10 cellular contexts compared by ENCODE assay signal in genomic region chr3:192063570-192063969, GRCh38.
A peak's percentile ranks its signal among the peaks of the same experiment; 100 is the strongest.
DNase-seq lines count a peak whose midpoint lies in the region; ATAC-seq and TF ChIP-seq lines count a peak whose summit lies in the region.
"Had no signal": no experiment of that assay in that cellular context is flagged by ENCODE, and none has a peak within 500 bp of the region (broad histone marks: within the 10 kb centered on the region; RNA-seq: fewer than 3 reads in every experiment).

No MANE protein-coding gene starts in this region.

- POLR2A ChIA-PET in HEK293T (lab: Yijun Ruan, JAX) = no interaction called here

- H3K36me3 Mint-ChIP-seq in natural killer cell = no peaks in the 10 kb centered on the region

- TF ChIP-seq CTCF in dorsolateral prefrontal cortex (IDR thresholded peaks at IDR 0.05 in 54 of 56, conservative IDR thresholded peaks at IDR 0.05 in 2 of 56; ENCODE audit: low read depth in 1 of 56, partially characterized antibody in 56 of 56) (no peak), natural killer cell (IDR thresholded peaks at IDR 0.05) (no peak)

- ATAC-seq in GM19324 (IDR thresholded peaks at IDR 0.05; ENCODE audit: low FRiP score, unreplicated experiment) = peak; percentile 97
- peak; percentile 87 for ATAC-seq in HG03103 (IDR thresholded peaks at IDR 0.05; ENCODE audit: low read depth, unreplicated experiment)
- no peak for ATAC-seq in natural killer cell
- ATAC-seq: body of pancreas had no signal

- H3K27ac ChIP-seq in dorsolateral prefrontal cortex = no peak overlapping the region
- H3K27ac ChIP-seq: body of pancreas, KMS-11 had no signal

- no peak overlapping the region for H3K4me3 Mint-ChIP-seq in natural killer cell

- peaks cover 0 to 17% (median 0%) of the 10 kb centered on the region in 45 donors for H3K27me3 ChIP-seq in dorsolateral prefrontal cortex
- H3K27me3 ChIP-seq: body of pancreas had no signal

- H3K4me3 ChIP-seq in dorsolateral prefrontal cortex = peak overlapping the region in 43 of 59 donors; percentile 2 to 55 (median 29)
- H3K4me3 ChIP-seq: body of pancreas had no signal

- intact Hi-C loops in dorsolateral prefrontal cortex (cut with DNase I) = no loop called here
- intact Hi-C loops in natural killer cell (cut with micrococcal nuclease) = no loop called here

- H3K27ac Mint-ChIP-seq in natural killer cell = no peak overlapping the region

- no peaks in the 10 kb centered on the region for H3K4me1 Mint-ChIP-seq in natural killer cell

- H3K9me3 Mint-ChIP-seq in natural killer cell = peaks cover 10 to 19% of the 10 kb centered on the region in 2 donors

- DNase-seq in dorsolateral prefrontal cortex (no peak), retina (peak; percentile 6), natural killer cell (no peak), HEK293T (ENCODE audit: extremely low spot score) (no peak), NCI-H345 treated with DMSO at 0.1 percent for 48 hours (lab: John Stamatoyannopoulos, UW; ENCODE audit: unreplicated experiment) (no peak)
- no peak for DNase-seq in stimulated activated naive CD4-positive, alpha-beta T cell (lab: John Stamatoyannopoulos, UW)

- H3K27me3 Mint-ChIP-seq in natural killer cell (ENCODE audit: low read depth in 2 of 2) = no peaks in the 10 kb centered on the region

- CTCF ChIA-PET in HEK293T (lab: Yijun Ruan, JAX) = no interaction called here

TF ChIP-seq in HEK293T, 16 proteins besides CTCF, POLR2A, EP300 and RAD21:
- TF ChIP-seq ARNT (IDR thresholded peaks at IDR 0.05) (no peak), ZNF384 (IDR thresholded peaks at IDR 0.05) (no peak), ELF4 (IDR thresholded peaks at IDR 0.05) (no peak), SP1 (IDR thresholded peaks at IDR 0.05) (no peak), BHLHE40 (IDR thresholded peaks at IDR 0.05; ENCODE audit: borderline replicate concordance) (no peak), PKNOX1 (IDR thresholded peaks at IDR 0.05) (no peak), L3MBTL2 (conservative IDR thresholded peaks at IDR 0.05) (no peak), FOXA1 (IDR thresholded peaks at IDR 0.05) (no peak), FOXM1 (IDR thresholded peaks at IDR 0.05; ENCODE audit: borderline replicate concordance) (no peak), NFRKB (IDR thresholded peaks at IDR 0.05) (no peak), LEF1 (IDR thresholded peaks at IDR 0.05; ENCODE audit: borderline replicate concordance) (no peak), TARDBP (IDR thresholded peaks at IDR 0.05) (no peak), CTBP1 (IDR thresholded peaks at IDR 0.05; ENCODE audit: borderline replicate concordance) (no peak), FOXK2 (IDR thresholded peaks at IDR 0.05) (no peak), SUZ12 (IDR thresholded peaks at IDR 0.05) (no peak), HDGF (IDR thresholded peaks at IDR 0.05; ENCODE audit: borderline replicate concordance) (no peak)

Comparison
In these comparisons a context has a peak if more than half of its experiments do, and no peak if none do; other contexts are left out.
1. ATAC-seq: peak in GM19324 (single experiment) and HG03103 (single experiment); none in natural killer cell (0 of 3).